Comparison of ENCODE assay signal across 8 cellular contexts in the genomic region with DNA sequence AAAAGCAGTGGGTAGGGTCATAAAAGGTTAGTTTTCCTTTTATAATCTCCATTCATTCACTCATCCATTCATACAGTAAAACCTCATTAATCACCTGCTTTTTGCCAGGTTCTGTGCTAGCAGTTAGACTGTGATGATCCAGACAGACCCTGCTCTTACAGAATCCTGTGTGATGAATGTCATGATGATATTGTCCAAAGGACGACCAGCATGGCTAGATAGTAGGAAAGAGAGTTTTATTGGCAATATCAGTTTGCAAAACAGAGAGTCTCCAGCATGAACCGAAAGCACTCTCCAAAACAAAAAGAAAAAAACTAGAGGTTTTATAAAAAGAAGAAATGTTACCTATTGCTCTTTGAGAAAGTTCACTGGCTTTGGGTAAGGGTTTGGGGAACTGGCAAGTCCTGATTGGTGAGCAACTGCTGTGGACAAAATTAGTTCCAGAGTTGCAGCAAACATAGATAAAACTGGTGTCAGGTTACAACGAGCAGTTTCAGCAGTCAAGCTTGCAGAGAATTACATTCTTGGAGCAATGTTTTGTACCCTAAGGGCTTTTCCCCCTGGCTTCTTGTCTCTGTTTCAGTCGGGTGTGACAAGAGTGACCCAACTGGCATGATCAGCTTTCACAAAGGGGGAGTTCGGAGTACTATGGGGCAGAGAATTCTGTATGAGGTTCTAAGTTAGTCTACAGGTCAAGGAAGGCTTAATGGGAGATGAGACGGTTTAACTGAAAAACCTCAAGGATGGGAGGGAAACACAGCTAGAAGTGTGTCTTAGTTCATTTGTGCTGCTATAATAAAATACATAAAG. TPM values are rescaled to one million over a fixed set of nuclear protein-coding genes. Genes with fewer than 3 reads are reported as not detected.
DNase-seq lines count a peak whose midpoint lies in the region; ATAC-seq and TF ChIP-seq lines count a peak whose summit lies in the region.

No MANE protein-coding gene starts in this region.

- peaks cover 19% of the 10 kb centered on the region for H3K4me1 ChIP-seq in ectodermal cell (ENCODE audit: control insufficient read depth, insufficient read depth, low read length)

- no peak overlapping the region for H3K4me3 ChIP-seq in ectodermal cell (ENCODE audit: insufficient read depth, low read depth, low read length)

- no peak for TF ChIP-seq CTCF in osteocyte (IDR thresholded peaks at IDR 0.05)

- no peak overlapping the region for H3K4me3 Mint-ChIP-seq in osteocyte (ENCODE audit: unreplicated experiment)

- DNase-seq in NCI-H526 (lab: John Stamatoyannopoulos, UW): peak; percentile 49 to 53
- DNase-seq in osteocyte (ENCODE audit: extremely low spot score, unreplicated experiment): no peak
- DNase-seq in NCI-H1436 (lab: John Stamatoyannopoulos, UW): no peak
- DNase-seq in DMS53 treated with DMSO at 0.1 percent for 48 hours (lab: John Stamatoyannopoulos, UW; ENCODE audit: unreplicated experiment): no peak
- DNase-seq in activated naive CD4-positive, alpha-beta T cell treated with anti-CD3 and anti-CD28 coated beads, Interleukin-2, amount 50 U/mL, for 16 hours: no peak

- peak overlapping the region; percentile 74 for H3K27ac Mint-ChIP-seq in osteocyte (ENCODE audit: unreplicated experiment)

- H3K36me3 Mint-ChIP-seq in osteocyte (ENCODE audit: unreplicated experiment): peaks cover 12% of the 10 kb centered on the region

- peaks cover 34% of the 10 kb centered on the region for H3K4me1 Mint-ChIP-seq in osteocyte (ENCODE audit: unreplicated experiment)

- no peaks in the 10 kb centered on the region for H3K27me3 Mint-ChIP-seq in osteocyte (ENCODE audit: unreplicated experiment)

- 69 to 72% methylated on average over 6 of the region's 6 CpGs for WGBS in ectodermal cell, 2 experiments

- H3K9me3 Mint-ChIP-seq in osteocyte (ENCODE audit: unreplicated experiment): peaks cover 3% of the 10 kb centered on the region

- no peaks in the 10 kb centered on the region for H3K9me3 ChIP-seq in ectodermal cell (ENCODE audit: control insufficient read depth, low read length)

- no peaks in the 10 kb centered on the region for H3K27me3 ChIP-seq in ectodermal cell (ENCODE audit: control insufficient read depth, insufficient read depth, low read length, poor library complexity, severe bottlenecking)

- H3K27ac ChIP-seq in ectodermal cell (ENCODE audit: insufficient read depth, low read depth, low read length, poor library complexity, severe bottlenecking): peak overlapping the region; percentile 56

- H3K36me3 ChIP-seq in ectodermal cell (ENCODE audit: control insufficient read depth, insufficient read depth, low read length): peaks cover 3% of the 10 kb centered on the region

- ATAC-seq in GM18858 (IDR thresholded peaks at IDR 0.05; ENCODE audit: unreplicated experiment) (peak; percentile 39), HG03175 (IDR thresholded peaks at IDR 0.05; ENCODE audit: unreplicated experiment) (no peak)

RNA-seq across cellular contexts. Expression of gene HSD17B12, which starts 58.3 kb away (rescaled TPM):
- 63.4 TPM for polyA plus RNA-seq in ectodermal cell (2013, experiment 1 of 4)
- polyA plus RNA-seq in ectodermal cell (2013, experiment 2 of 4): 58.5 TPM
- 57.8 TPM for polyA plus RNA-seq in ectodermal cell (2013, experiment 3 of 4)
- polyA plus RNA-seq in ectodermal cell (2013, experiment 4 of 4): 62.3 TPM
- 69.5 and 81.6 TPM in 2 replicates for total RNA-seq in osteocyte

Comparison
In these comparisons a context has a peak if more than half of its experiments do, and no peak if none do; other contexts are left out.
1. DNase-seq: peak in NCI-H526 (2 of 2); none in osteocyte (single experiment), NCI-H1436 (single experiment), DMS53 treated with DMSO at 0.1 percent for 48 hours (single experiment) and activated naive CD4-positive, alpha-beta T cell treated with anti-CD3 and anti-CD28 coated beads, Interleukin-2, amount 50 U/mL, for 16 hours (single experiment).